In genomic region chr9:1978941-1979340, GRCh38 we compare ENCODE assay signal across 15 cellular contexts. TPM values are rescaled to one million over a fixed set of nuclear protein-coding genes. Genes with fewer than 3 reads are reported as not detected.
DNase-seq lines count a peak whose midpoint lies in the region; ATAC-seq and TF ChIP-seq lines count a peak whose summit lies in the region.
"Had no signal": no experiment of that assay in that cellular context is flagged by ENCODE, and none has a peak within 500 bp of the region (broad histone marks: within the 10 kb centered on the region; RNA-seq: fewer than 3 reads in every experiment).

No MANE protein-coding gene starts in this region.

- H3K4me3 ChIP-seq in AG09309 (ENCODE audit: control insufficient read depth, low read depth, low read length) (no peak overlapping the region), MG63 (no peak overlapping the region), colonic mucosa (no peak overlapping the region), right lobe of liver (peak overlapping the region in 1 of 3 donors; percentile 22), sigmoid colon (no peak overlapping the region)
- H3K4me3 ChIP-seq: PC-9 had no signal

- DNase-seq in AG09309 (ENCODE audit: low read depth): peak; percentile 66
- DNase-seq in MG63: peak; percentile 91
- DNase-seq in colonic mucosa: peak; percentile 18
- DNase-seq in right lobe of liver: peak; percentile 77 to 95 (median 91)
- no peak for DNase-seq in RWPE1 (ENCODE audit: low spot score)
- DNase-seq in A172 (ENCODE audit: low spot score): no peak
- DNase-seq in KG1 (lab: John Stamatoyannopoulos, UW): no peak
- no peak for DNase-seq in sigmoid colon
- DNase-seq: activated T-cell treated with anti-CD3 and anti-CD28 coated beads, Interleukin-2, amount 50 U/mL, for 4 hours; AML-193; naive B cell; NCI-H1417; PC-9; stimulated activated CD4-positive, alpha-beta T cell treated with anti-CD3 and anti-CD28 coated beads, Interleukin-2, amount 100 ng/mL, for 24 hours had no signal

- intact Hi-C loops in colonic mucosa (cut with DNase I) (no loop called here), right lobe of liver (cut with DNase I) (no loop called here), sigmoid colon (cut with DNase I) (no loop called here)

- POLR2A ChIA-PET in RWPE1 (lab: Yijun Ruan, JAX; ENCODE audit: low non-redundant PET): no interaction called here

- no peaks in the 10 kb centered on the region for H3K36me3 ChIP-seq in MG63
- H3K36me3 ChIP-seq in colonic mucosa: no peaks in the 10 kb centered on the region
- H3K36me3 ChIP-seq in right lobe of liver: no peaks in the 10 kb centered on the region
- H3K36me3 ChIP-seq in sigmoid colon: no peaks in the 10 kb centered on the region

- no peak for TF ChIP-seq EP300 in sigmoid colon (IDR thresholded peaks at IDR 0.05)

- H3K9me3 ChIP-seq in MG63 (no peaks in the 10 kb centered on the region), colonic mucosa (no peaks in the 10 kb centered on the region), right lobe of liver (no peaks in the 10 kb centered on the region), sigmoid colon (no peaks in the 10 kb centered on the region)

- TF ChIP-seq CTCF in AG09309 (IDR thresholded peaks at IDR 0.05; ENCODE audit: control insufficient read depth, insufficient read depth, low read depth, low read length, missing control alignments) (no peak), colonic mucosa (IDR thresholded peaks at IDR 0.05) (no peak), right lobe of liver (IDR thresholded peaks at IDR 0.05) (no peak), RWPE1 (conservative IDR thresholded peaks at IDR 0.05; ENCODE audit: low read depth) (no peak), sigmoid colon (IDR thresholded peaks at IDR 0.05) (no peak)

- H3K4me1 ChIP-seq in colonic mucosa: no peaks in the 10 kb centered on the region
- H3K4me1 ChIP-seq in right lobe of liver: peaks cover 0 to 21% (median 3%) of the 10 kb centered on the region in 4 donors
- no peaks in the 10 kb centered on the region for H3K4me1 ChIP-seq in sigmoid colon

- peak; percentile 84 to 93 (median 92) for ATAC-seq in right lobe of liver
- ATAC-seq: activated T-cell treated with anti-CD3 and anti-CD28 coated beads, Interleukin-2, amount 50 U/mL, for 4 hours had no signal

- TF ChIP-seq POLR2A in right lobe of liver (IDR thresholded peaks at IDR 0.05): no peak
- TF ChIP-seq POLR2A in sigmoid colon (IDR thresholded peaks at IDR 0.05): no peak

- 23% methylated on average over 5 of the region's 5 CpGs for WGBS in right lobe of liver (ENCODE audit: insufficient coverage, low coverage, low lambda C conversion rate, missing lambda C conversion rate)
- 61 to 73% methylated on average over 5 of the region's 5 CpGs for WGBS in sigmoid colon, 2 donors

- H3K27ac ChIP-seq in colonic mucosa (no peak overlapping the region), right lobe of liver (peak overlapping the region; percentile 56 to 90 (median 75)), RWPE1 (no peak overlapping the region), sigmoid colon (no peak overlapping the region)
- H3K27ac ChIP-seq: PC-9, VCaP had no signal

- H3K27me3 ChIP-seq in MG63 (no peaks in the 10 kb centered on the region), colonic mucosa (no peaks in the 10 kb centered on the region), right lobe of liver (no peaks in the 10 kb centered on the region), sigmoid colon (no peaks in the 10 kb centered on the region)

- CTCF ChIA-PET in RWPE1 (lab: Yijun Ruan, JAX): no interaction called here

- no peak overlapping the region for H3K9ac ChIP-seq in colonic mucosa (ENCODE audit: low read depth in 2 of 2, low read length in 2 of 2)

RNA-seq across cellular contexts. Expression of gene SMARCA2, which starts 36.2 kb away (rescaled TPM):
- total RNA-seq in MG63 (2014; rRNA removed; shearing (Covaris generic); ENCODE audit: low replicate concordance): 15.2 and 75.5 TPM in 2 replicates
- total RNA-seq in colonic mucosa (10 to 100 TPM; 89.4 to 97.0 TPM), right lobe of liver (10 to 100 TPM; 46.2 to 97.8 (median 62.4) TPM), sigmoid colon (100 to 1,000 TPM in 1 of 4 donors, 10 to 100 TPM in 3; 75.0 to 209 (median 88.9) TPM)
- total RNA-seq in A172 (2014; rRNA removed; shearing (Covaris generic)): 34.4 and 55.3 TPM in 2 replicates
- polyA plus RNA-seq in sigmoid colon: 10 to 100 TPM; 32.1 to 45.9 (median 42.6) TPM

Comparison
In these comparisons a context has a peak if more than half of its experiments do, and no peak if none do; other contexts are left out.
1. DNase-seq: peak in AG09309 (single experiment), MG63 (single experiment), colonic mucosa (single experiment) and right lobe of liver (3 of 3); none in RWPE1 (single experiment), A172 (single experiment), KG1 (single experiment) and sigmoid colon (single experiment).
2. H3K27ac ChIP-seq: peak in right lobe of liver (3 of 3); none in colonic mucosa (single experiment), RWPE1 (single experiment) and sigmoid colon (0 of 4).